Comparison of ENCODE assay signal across 20 cellular contexts in the genomic region with DNA sequence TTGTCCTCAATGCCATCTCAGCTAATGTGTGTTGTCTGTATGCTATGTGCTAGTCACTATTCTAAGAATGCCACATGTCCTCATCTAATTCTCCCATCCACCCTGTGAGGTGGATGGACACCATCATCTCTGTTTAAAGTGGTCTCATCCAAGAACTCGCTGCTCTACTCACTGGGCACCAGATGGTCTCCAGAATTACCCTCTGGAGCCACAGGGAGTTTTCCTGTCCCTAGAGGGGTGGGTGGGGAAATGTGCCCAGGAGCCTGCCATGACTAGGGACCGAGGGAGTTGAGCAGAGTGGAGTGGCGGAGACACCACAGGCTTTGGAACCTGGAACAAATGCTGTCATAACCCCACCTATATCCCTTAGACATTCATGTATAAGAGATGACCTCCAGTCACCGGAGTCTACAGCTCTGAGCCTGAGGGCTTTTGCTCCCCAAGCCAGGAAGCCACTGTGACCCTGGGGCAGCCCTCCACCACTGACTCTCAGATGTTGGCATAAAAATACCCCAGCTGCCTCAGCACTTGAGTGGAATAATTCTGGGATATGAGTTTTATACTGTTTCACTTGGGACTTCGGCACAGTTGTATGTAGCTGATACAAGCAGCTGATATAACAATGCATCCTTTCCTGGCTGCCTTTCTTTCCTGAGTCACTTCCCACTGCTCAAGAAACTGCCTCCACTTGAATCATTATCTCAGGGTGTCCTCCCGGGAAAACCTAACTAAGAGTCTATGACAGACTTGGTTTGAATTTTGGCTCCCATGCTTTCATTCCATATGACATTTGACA.
DNase-seq lines count a peak whose midpoint lies in the region; ATAC-seq, FAIRE-seq and TF ChIP-seq lines count a peak whose summit lies in the region.
"Had no signal": no experiment of that assay in that cellular context is flagged by ENCODE, and none has a peak within 500 bp of the region (broad histone marks: within the 10 kb centered on the region; RNA-seq: fewer than 3 reads in every experiment).

No MANE protein-coding gene starts in this region.

- POLR2A ChIA-PET in endothelial cell of umbilical vein (lab: Charles Lee), result interaction anchor here (1.0 to 1.4 kb wide), 2 partner anchors 25 to 27 kb away, joined by 5 to 6 read pairs; no protein-coding TSS in a partner anchor

- H3K9me1 ChIP-seq in endothelial cell of umbilical vein (replicated peaks; ENCODE audit: control insufficient read depth, extremely low read depth, insufficient read depth, low read length), result no peaks in the 10 kb centered on the region

- H3K27me3 ChIP-seq in endothelial cell of umbilical vein (ENCODE audit: control insufficient read depth in 2 of 2, insufficient read depth in 2 of 2, low read length in 2 of 2), result no peaks in the 10 kb centered on the region
- H3K27me3 ChIP-seq in osteoblast (ENCODE audit: insufficient read depth, low read length), result no peaks in the 10 kb centered on the region

- H3K9me3 ChIP-seq in endothelial cell of umbilical vein (replicated peaks; ENCODE audit: control insufficient read depth, insufficient read depth, low read length) (no peaks in the 10 kb centered on the region), osteoblast (ENCODE audit: low read depth, low read length) (no peaks in the 10 kb centered on the region)

- peak overlapping the region; percentile 43 for H3K4me2 ChIP-seq in endothelial cell of umbilical vein (ENCODE audit: insufficient read depth, low read length)
- no peak overlapping the region for H3K4me2 ChIP-seq in osteoblast (ENCODE audit: insufficient read depth, low read length)

- H4K20me1 ChIP-seq in endothelial cell of umbilical vein (replicated peaks; ENCODE audit: control insufficient read depth, extremely low read depth, insufficient read depth, low read length), result no peaks in the 10 kb centered on the region
- H4K20me1 ChIP-seq in osteoblast (ENCODE audit: insufficient read depth, low read length), result no peaks in the 10 kb centered on the region

- peak; percentile 19 for DNase-seq in ELR (ENCODE audit: low read depth)
- peak; percentile 11 for DNase-seq in M059J (ENCODE audit: low read depth)
- peak; percentile 94 for DNase-seq in endothelial cell of umbilical vein (ENCODE audit: low read depth, low spot score)
- DNase-seq in osteoblast (ENCODE audit: insufficient read length, low spot score, missing footprints), result peak; percentile 80
- no peak for DNase-seq in NCI-H1417 (lab: John Stamatoyannopoulos, UW)
- DNase-seq in GM12892 (ENCODE audit: insufficient read length), result no peak
- DNase-seq: ACHN; C1 segment of cervical spinal cord; CD4-positive, alpha-beta T cell; DMS79; HCEC 1CT; HFFc6; IMR-90 had no signal

- no peak for ATAC-seq in GM21786 (IDR thresholded peaks at IDR 0.05; ENCODE audit: unreplicated experiment)
- ATAC-seq in HG02981 (IDR thresholded peaks at IDR 0.05; ENCODE audit: unreplicated experiment), result no peak

- intact Hi-C loops in endothelial cell of umbilical vein (cut with micrococcal nuclease), result loop anchor here (1.0 kb wide), 2 partner anchors 16 to 27 kb away; no protein-coding TSS in a partner anchor

- FAIRE-seq in endothelial cell of umbilical vein (lab: Jason Lieb, UNC), result peak; percentile 81
- FAIRE-seq in GM12892 (lab: Jason Lieb, UNC), result no peak
- FAIRE-seq: G401.6, GM12891, GM19239, H1 had no signal

- TF ChIP-seq CTCF in endothelial cell of umbilical vein (IDR thresholded peaks at IDR 0.05; ENCODE audit: extremely low read depth in 1 of 2, insufficient read depth in 1 of 2, low read depth in 1 of 2, low read length in 2 of 2) (no peak), osteoblast (IDR thresholded peaks at IDR 0.05; ENCODE audit: extremely low read depth, low read depth, low read length) (no peak)

- TSS peak; percentile 52 for BruUV-seq in endothelial cell of umbilical vein (replicated peaks; lab: Mats Ljungman, UMichigan)

- no peak overlapping the region for H3K4me3 ChIP-seq in endothelial cell of umbilical vein (replicated peaks in 1 of 3; ENCODE audit: insufficient read depth in 1 of 3, low read depth in 1 of 3, low read length in 3 of 3)
- no peak overlapping the region for H3K4me3 ChIP-seq in osteoblast (ENCODE audit: insufficient read depth, low read length)

- dilution Hi-C loops in endothelial cell of umbilical vein (cut with MboI; ENCODE audit: extremely low pct_ligation_motif_present, low sequenced_read_pairs), result no loop called here

- H2AFZ ChIP-seq in endothelial cell of umbilical vein (ENCODE audit: low read depth, low read length) (no peak overlapping the region), osteoblast (ENCODE audit: low read length) (no peak overlapping the region)

- H3K27ac ChIP-seq in endothelial cell of umbilical vein (ENCODE audit: insufficient read depth, low read depth, low read length) (peak overlapping the region; percentile 96), osteoblast (ENCODE audit: low read depth, low read length) (no peak overlapping the region)
- H3K27ac ChIP-seq: HL-60 had no signal

- no peaks in the 10 kb centered on the region for H3K36me3 ChIP-seq in endothelial cell of umbilical vein (ENCODE audit: control insufficient read depth in 2 of 2, extremely low read depth in 1 of 2, insufficient read depth in 2 of 2, low read length in 2 of 2)
- H3K36me3 ChIP-seq in osteoblast (ENCODE audit: insufficient read depth, low read length), result peaks cover 9% of the 10 kb centered on the region

- peak overlapping the region; percentile 53 for H3K9ac ChIP-seq in endothelial cell of umbilical vein (replicated peaks; ENCODE audit: extremely low read depth, insufficient read depth, low read length)

- TF ChIP-seq POLR2A in endothelial cell of umbilical vein (IDR thresholded peaks at IDR 0.05; ENCODE audit: low read depth, low read length) (no peak), GM12892 (IDR thresholded peaks at IDR 0.05; ENCODE audit: low read depth, low read length) (no peak)

- H3K4me1 ChIP-seq in endothelial cell of umbilical vein (ENCODE audit: control insufficient read depth, extremely low read depth, insufficient read depth, low read length) (peaks cover 26% of the 10 kb centered on the region), osteoblast (ENCODE audit: insufficient read depth, low read length) (no peaks in the 10 kb centered on the region)

- CTCF ChIA-PET in endothelial cell of umbilical vein (lab: Charles Lee), result interaction anchor here (0.9 to 1.5 kb wide), 6 partner anchors 10 to 308 kb away, joined by 3 to 6 read pairs (median 4); no protein-coding TSS in a partner anchor

- H3K79me2 ChIP-seq in endothelial cell of umbilical vein (ENCODE audit: control insufficient read depth, insufficient read depth, low read length) (no peaks in the 10 kb centered on the region), osteoblast (ENCODE audit: insufficient read depth, low read length) (no peaks in the 10 kb centered on the region)

TF ChIP-seq in endothelial cell of umbilical vein, 7 proteins besides CTCF, POLR2A, EP300 and RAD21:
- TF ChIP-seq FOS (IDR thresholded peaks at IDR 0.05; ENCODE audit: borderline replicate concordance, insufficient read depth, low read length) (peak; percentile 57), GATA2 (IDR thresholded peaks at IDR 0.05; ENCODE audit: insufficient read depth, insufficient read length, low read depth, low read length) (peak; percentile 67), JUN (IDR thresholded peaks at IDR 0.05; ENCODE audit: borderline replicate concordance, insufficient read depth, insufficient read length, low read depth) (peak; percentile 75), EZH2 (IDR thresholded peaks at IDR 0.05; ENCODE audit: borderline replicate concordance, low read depth, low read length, severe bottlenecking) (no peak), POLR2AphosphoS5 (IDR thresholded peaks at IDR 0.05; ENCODE audit: insufficient read depth, low read depth, low read length) (peak; percentile 69)

Comparison
In these comparisons a context has a peak if more than half of its experiments do, and no peak if none do; other contexts are left out.
1. DNase-seq: peak in ELR (single experiment), M059J (single experiment), endothelial cell of umbilical vein (single experiment) and osteoblast (single experiment); none in NCI-H1417 (0 of 3) and GM12892 (single experiment).